In genomic region chr17:55825213-55825612, GRCh38 we compare ENCODE assay signal across 12 cellular contexts.
A peak's percentile ranks its signal among the peaks of the same experiment; 100 is the strongest.
DNase-seq lines count a peak whose midpoint lies in the region; ATAC-seq, FAIRE-seq and TF ChIP-seq lines count a peak whose summit lies in the region.
"Had no signal": no experiment of that assay in that cellular context is flagged by ENCODE, and none has a peak within 500 bp of the region (broad histone marks: within the 10 kb centered on the region; RNA-seq: fewer than 3 reads in every experiment).

No MANE protein-coding gene starts in this region.

- POLR2A ChIA-PET in PC-9 (lab: Charles Lee; ENCODE audit: unreplicated experiment): no interaction called here

- H3K79me2 ChIP-seq in DND-41 (ENCODE audit: insufficient read depth, low read length) (no peaks in the 10 kb centered on the region), PC-9 (ENCODE audit: low read depth) (no peaks in the 10 kb centered on the region)

- TF ChIP-seq POLR2A in H54 (IDR thresholded peaks at IDR 0.05; ENCODE audit: low read depth, low read length): no peak

- H3K27ac Mint-ChIP-seq in stimulated activated memory B cell treated with anti-CD40 and anti-IgM and Interleukin-4, amounts not matched to agents 10 μg/mL and 1 μg/mL and 100 μg/mL, for 72 hours: no peak overlapping the region
- H3K27ac Mint-ChIP-seq in activated T-helper 1 cell treated with anti-CD3 and anti-CD28 coated beads, Interleukin-12 subunit alpha, Interleukin-12 subunit beta, Interleukin-2, Interleukin-4 antibody, amounts not matched to agents 30 ng/mL and 10 ng/mL and 1 ng/mL, durations not matched to agents 14 hours and 24 hours and 36 hours: no peak overlapping the region
- H3K27ac Mint-ChIP-seq: activated CD4-positive, alpha-beta T cell treated with anti-CD3 and anti-CD28 coated beads, Interleukin-2, amount 10 ng/mL, durations not matched to agents 7 days and 5 days; nephron progenitor cell had no signal

- peak; percentile 65 for TF ChIP-seq CTCF in DND-41 (IDR thresholded peaks at IDR 0.05; ENCODE audit: borderline replicate concordance, extremely low read depth, low read length, poor library complexity, severe bottlenecking)
- peak; percentile 57 for TF ChIP-seq CTCF in PC-9 (conservative IDR thresholded peaks at IDR 0.05)

- no peaks in the 10 kb centered on the region for H3K27me3 Mint-ChIP-seq in stimulated activated memory B cell treated with anti-CD40 and anti-IgM and Interleukin-4, amounts not matched to agents 10 μg/mL and 1 μg/mL and 100 μg/mL, for 72 hours
- peaks cover 3% of the 10 kb centered on the region for H3K27me3 Mint-ChIP-seq in activated T-helper 1 cell treated with anti-CD3 and anti-CD28 coated beads, Interleukin-12 subunit alpha, Interleukin-12 subunit beta, Interleukin-2, Interleukin-4 antibody, amounts not matched to agents 30 ng/mL and 10 ng/mL and 1 ng/mL, durations not matched to agents 14 hours and 24 hours and 36 hours (ENCODE audit: insufficient read depth)

- H3K4me2 ChIP-seq in DND-41 (ENCODE audit: insufficient read depth, low read length): no peak overlapping the region
- H3K4me2 ChIP-seq in PC-9: no peak overlapping the region

- CTCF ChIA-PET in PC-9 (lab: Charles Lee): no interaction called here

- no peaks in the 10 kb centered on the region for H3K4me1 ChIP-seq in DND-41 (ENCODE audit: insufficient read depth, low read length)
- no peaks in the 10 kb centered on the region for H3K4me1 ChIP-seq in PC-9 (replicated peaks; ENCODE audit: insufficient read depth)

- DNase-seq in DND-41 (no peak), H54 (ENCODE audit: insufficient read length, low spot score) (no peak), PC-9 (no peak)
- no peak for DNase-seq in activated T-helper 1 cell treated with anti-CD3 and anti-CD28 coated beads, Interleukin-12 subunit alpha, Interleukin-12 subunit beta, Interleukin-2, Interleukin-4 antibody, amounts not matched to agents 30 ng/mL and 10 ng/mL and 1 ng/mL, durations not matched to agents 14 hours and 24 hours and 36 hours (ENCODE audit: low spot score)
- DNase-seq: activated CD4-positive, alpha-beta T cell treated with anti-CD3 and anti-CD28 coated beads, Interleukin-2, amount 10 ng/mL, durations not matched to agents 7 days and 5 days; amygdala; NCI-H524 treated with DMSO at 0.1 percent for 48 hours; nephron progenitor cell had no signal

- H3K27me3 ChIP-seq in DND-41 (ENCODE audit: insufficient read depth, low read length, poor library complexity): no peaks in the 10 kb centered on the region
- H3K27me3 ChIP-seq in PC-9 (ENCODE audit: insufficient read depth, low read depth): peaks cover 45% of the 10 kb centered on the region

- no peak overlapping the region for H2AFZ ChIP-seq in DND-41 (ENCODE audit: low read depth, low read length)
- no peak overlapping the region for H2AFZ ChIP-seq in PC-9

- H3K9me2 ChIP-seq in PC-9 (ENCODE audit: insufficient read depth): no peaks in the 10 kb centered on the region

- no peaks in the 10 kb centered on the region for H3K4me1 Mint-ChIP-seq in stimulated activated memory B cell treated with anti-CD40 and anti-IgM and Interleukin-4, amounts not matched to agents 10 μg/mL and 1 μg/mL and 100 μg/mL, for 72 hours
- no peaks in the 10 kb centered on the region for H3K4me1 Mint-ChIP-seq in activated T-helper 1 cell treated with anti-CD3 and anti-CD28 coated beads, Interleukin-12 subunit alpha, Interleukin-12 subunit beta, Interleukin-2, Interleukin-4 antibody, amounts not matched to agents 30 ng/mL and 10 ng/mL and 1 ng/mL, durations not matched to agents 14 hours and 24 hours and 36 hours (ENCODE audit: low read depth)
- H3K4me1 Mint-ChIP-seq: activated CD4-positive, alpha-beta T cell treated with anti-CD3 and anti-CD28 coated beads, Interleukin-2, amount 10 ng/mL, durations not matched to agents 7 days and 5 days had no signal

- ATAC-seq in DND-41 (ENCODE audit: insufficient read depth, low read depth) (no peak), GM21529 (IDR thresholded peaks at IDR 0.05; ENCODE audit: unreplicated experiment) (no peak), GM18873 (IDR thresholded peaks at IDR 0.05; ENCODE audit: low FRiP score, unreplicated experiment) (no peak)
- ATAC-seq in stimulated activated memory B cell treated with anti-CD40 and anti-IgM and Interleukin-4, amounts not matched to agents 10 μg/mL and 1 μg/mL and 100 μg/mL, for 72 hours: no peak

- peaks cover 3% of the 10 kb centered on the region for H3K9me3 Mint-ChIP-seq in stimulated activated memory B cell treated with anti-CD40 and anti-IgM and Interleukin-4, amounts not matched to agents 10 μg/mL and 1 μg/mL and 100 μg/mL, for 72 hours
- no peaks in the 10 kb centered on the region for H3K9me3 Mint-ChIP-seq in activated T-helper 1 cell treated with anti-CD3 and anti-CD28 coated beads, Interleukin-12 subunit alpha, Interleukin-12 subunit beta, Interleukin-2, Interleukin-4 antibody, amounts not matched to agents 30 ng/mL and 10 ng/mL and 1 ng/mL, durations not matched to agents 14 hours and 24 hours and 36 hours
- H3K9me3 Mint-ChIP-seq: activated CD4-positive, alpha-beta T cell treated with anti-CD3 and anti-CD28 coated beads, Interleukin-2, amount 10 ng/mL, durations not matched to agents 7 days and 5 days had no signal

- intact Hi-C loops in PC-9 (cut with micrococcal nuclease; ENCODE audit: unreplicated experiment): loop anchor here (1.0 kb wide), 1 partner anchor 299 kb away; no protein-coding TSS in a partner anchor
- intact Hi-C loops in activated T-helper 1 cell treated with anti-CD3 and anti-CD28 coated beads, Interleukin-12 subunit alpha, Interleukin-12 subunit beta, Interleukin-2, Interleukin-4 antibody, amounts not matched to agents 30 ng/mL and 10 ng/mL and 1 ng/mL, durations not matched to agents 14 hours and 24 hours and 36 hours (cut with micrococcal nuclease): loop anchor here (1.0 kb wide), 1 partner anchor 299 kb away; no protein-coding TSS in a partner anchor

- H3K27ac ChIP-seq in DND-41 (ENCODE audit: low read length) (no peak overlapping the region), PC-9 (no peak overlapping the region)

- H3K4me3 Mint-ChIP-seq in stimulated activated memory B cell treated with anti-CD40 and anti-IgM and Interleukin-4, amounts not matched to agents 10 μg/mL and 1 μg/mL and 100 μg/mL, for 72 hours: no peak overlapping the region
- H3K4me3 Mint-ChIP-seq in activated T-helper 1 cell treated with anti-CD3 and anti-CD28 coated beads, Interleukin-12 subunit alpha, Interleukin-12 subunit beta, Interleukin-2, Interleukin-4 antibody, amounts not matched to agents 30 ng/mL and 10 ng/mL and 1 ng/mL, durations not matched to agents 14 hours and 24 hours and 36 hours: no peak overlapping the region
- H3K4me3 Mint-ChIP-seq: activated CD4-positive, alpha-beta T cell treated with anti-CD3 and anti-CD28 coated beads, Interleukin-2, amount 10 ng/mL, durations not matched to agents 7 days and 5 days; nephron progenitor cell had no signal

- peak; percentile 52 for FAIRE-seq in H54 (lab: Jason Lieb, UNC)
- peak; percentile 84 for FAIRE-seq in islet of Langerhans (lab: Jason Lieb, UNC)

- no peaks in the 10 kb centered on the region for H3K36me3 ChIP-seq in DND-41 (ENCODE audit: insufficient read depth, low read length)
- H3K36me3 ChIP-seq in PC-9 (ENCODE audit: low read depth): no peaks in the 10 kb centered on the region

- H3K9ac ChIP-seq in DND-41 (ENCODE audit: low read depth, low read length): no peak overlapping the region

- H4K20me1 ChIP-seq in DND-41 (ENCODE audit: insufficient read depth, low read length) (no peaks in the 10 kb centered on the region), PC-9 (ENCODE audit: insufficient read depth) (no peaks in the 10 kb centered on the region)

- H3K9me3 ChIP-seq in DND-41 (ENCODE audit: insufficient read depth, low read length, severe bottlenecking) (peaks cover 3% of the 10 kb centered on the region), PC-9 (ENCODE audit: insufficient read depth, low read depth) (no peaks in the 10 kb centered on the region)

- no peaks in the 10 kb centered on the region for H3F3A ChIP-seq in PC-9 (ENCODE audit: insufficient read depth, low read depth)

- no TSS peak for BruUV-seq in PC-9 (replicated peaks; lab: Mats Ljungman, UMichigan)

- H3K36me3 Mint-ChIP-seq in stimulated activated memory B cell treated with anti-CD40 and anti-IgM and Interleukin-4, amounts not matched to agents 10 μg/mL and 1 μg/mL and 100 μg/mL, for 72 hours: no peaks in the 10 kb centered on the region
- no peaks in the 10 kb centered on the region for H3K36me3 Mint-ChIP-seq in activated T-helper 1 cell treated with anti-CD3 and anti-CD28 coated beads, Interleukin-12 subunit alpha, Interleukin-12 subunit beta, Interleukin-2, Interleukin-4 antibody, amounts not matched to agents 30 ng/mL and 10 ng/mL and 1 ng/mL, durations not matched to agents 14 hours and 24 hours and 36 hours (ENCODE audit: low read depth)

- H3K4me3 ChIP-seq in DND-41 (ENCODE audit: low read depth in 1 of 2, low read length in 2 of 2) (no peak overlapping the region), PC-9 (no peak overlapping the region)
